In the genomic region with DNA sequence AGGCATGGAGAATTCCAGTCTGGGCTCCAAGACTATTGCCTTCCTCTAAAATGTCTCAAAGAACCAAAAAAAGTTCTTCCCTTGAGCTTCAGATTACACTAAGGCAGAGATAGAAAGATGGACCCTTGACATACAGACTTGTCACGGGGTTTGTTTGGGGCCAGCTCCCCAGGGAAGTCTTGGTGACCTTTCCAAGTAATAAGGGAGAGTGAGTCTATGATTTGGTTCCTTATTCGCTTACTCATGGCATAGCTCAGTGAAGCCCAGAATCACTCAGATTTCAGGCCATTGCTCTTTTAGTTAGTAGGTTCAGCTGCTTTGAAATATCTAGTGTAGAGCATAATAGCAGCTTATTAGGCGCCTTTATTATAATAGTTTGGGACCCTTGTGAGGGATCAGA, we compare ENCODE assay signal across 21 cellular contexts.
A peak's percentile ranks its signal among the peaks of the same experiment; 100 is the strongest.
DNase-seq lines count a peak whose midpoint lies in the region; ATAC-seq and TF ChIP-seq lines count a peak whose summit lies in the region.
"Had no signal": no experiment of that assay in that cellular context is flagged by ENCODE, and none has a peak within 500 bp of the region (broad histone marks: within the 10 kb centered on the region; RNA-seq: fewer than 3 reads in every experiment).

No MANE protein-coding gene starts in this region.

- peak overlapping the region in 5 of 8 donors; percentile 13 to 65 (median 43) for H3K27ac Mint-ChIP-seq in CD8-positive, alpha-beta memory T cell
- H3K27ac Mint-ChIP-seq in central memory CD8-positive, alpha-beta T cell (ENCODE audit: low read depth): peak overlapping the region; percentile 64
- H3K27ac Mint-ChIP-seq in memory B cell: peak overlapping the region; percentile 5
- peak overlapping the region; percentile 26 for H3K27ac Mint-ChIP-seq in stimulated activated effector memory CD8-positive, alpha-beta T cell treated with anti-CD3 and anti-CD28 coated beads, Interleukin-12 subunit alpha, Interleukin-12 subunit beta, amount 100 ng/mL, for 72 hours

- H3K36me3 ChIP-seq in CD8-positive, alpha-beta memory T cell (ENCODE audit: insufficient read depth, low read length): no peaks in the 10 kb centered on the region
- no peaks in the 10 kb centered on the region for H3K36me3 ChIP-seq in mucosa of descending colon (ENCODE audit: low read depth)
- H3K36me3 ChIP-seq in WERI-Rb-1: no peaks in the 10 kb centered on the region
- H3K36me3 ChIP-seq: BLaER1, Peyer's patch had no signal

- TF ChIP-seq CTCF in mucosa of descending colon (IDR thresholded peaks at IDR 0.05) (no peak), WERI-Rb-1 (IDR thresholded peaks at IDR 0.05; ENCODE audit: low read depth, low read length) (no peak)

- peak overlapping the region in 2 of 7 donors; percentile 30 to 49 for H3K4me3 Mint-ChIP-seq in CD8-positive, alpha-beta memory T cell
- H3K4me3 Mint-ChIP-seq in central memory CD8-positive, alpha-beta T cell: no peak overlapping the region
- H3K4me3 Mint-ChIP-seq in memory B cell: no peak overlapping the region
- H3K4me3 Mint-ChIP-seq in stimulated activated effector memory CD8-positive, alpha-beta T cell treated with anti-CD3 and anti-CD28 coated beads, Interleukin-12 subunit alpha, Interleukin-12 subunit beta, amount 100 ng/mL, for 72 hours: no peak overlapping the region

- no peak for DNase-seq in CD8-positive, alpha-beta memory T cell
- no peak for DNase-seq in central memory CD8-positive, alpha-beta T cell (ENCODE audit: low spot score in 2 of 2)
- DNase-seq in memory B cell (ENCODE audit: low spot score in 2 of 2) (no peak), mucosa of descending colon (no peak), WERI-Rb-1 (no peak), NCI-H748 (lab: John Stamatoyannopoulos, UW; ENCODE audit: unreplicated experiment) (no peak), NCI-H69 (lab: John Stamatoyannopoulos, UW) (no peak)
- no peak for DNase-seq in stimulated activated effector memory CD8-positive, alpha-beta T cell treated with anti-CD3 and anti-CD28 coated beads, Interleukin-12 subunit alpha, Interleukin-12 subunit beta, amount 100 ng/mL, for 72 hours (ENCODE audit: low spot score in 2 of 2)
- DNase-seq: CD4-positive, alpha-beta memory T cell; GM23248; MM.1S; NCI-H1092; NCI-H1436; NCI-H1930; NCI-H748 treated with DMSO at 0.1 percent for 48 hours; Peyer's patch had no signal

- no peaks in the 10 kb centered on the region for H3K9me3 ChIP-seq in CD8-positive, alpha-beta memory T cell (ENCODE audit: low read length)
- H3K9me3 ChIP-seq in mucosa of descending colon: peaks cover 4% of the 10 kb centered on the region
- no peaks in the 10 kb centered on the region for H3K9me3 ChIP-seq in WERI-Rb-1 (ENCODE audit: severe bottlenecking)
- H3K9me3 ChIP-seq: HAP-1, Peyer's patch had no signal

- no peak overlapping the region for H3K27ac ChIP-seq in CD8-positive, alpha-beta memory T cell (ENCODE audit: low read depth, low read length)
- H3K27ac ChIP-seq in WERI-Rb-1: no peak overlapping the region
- H3K27ac ChIP-seq: BLaER1, GM23248, HL-60, Peyer's patch had no signal

- H3K27me3 Mint-ChIP-seq in CD8-positive, alpha-beta memory T cell: no peaks in the 10 kb centered on the region
- H3K27me3 Mint-ChIP-seq in central memory CD8-positive, alpha-beta T cell: no peaks in the 10 kb centered on the region
- H3K27me3 Mint-ChIP-seq in memory B cell: no peaks in the 10 kb centered on the region
- H3K27me3 Mint-ChIP-seq: CD4-positive, alpha-beta memory T cell had no signal

- CTCF ChIA-PET in CD8-positive, alpha-beta memory T cell (lab: Charles Lee): interaction anchor here (0.8 kb wide), 2 partner anchors 12 to 170 kb away, joined by 3 read pairs; no protein-coding TSS in a partner anchor

- POLR2A ChIA-PET in CD8-positive, alpha-beta memory T cell (lab: Charles Lee): no interaction called here

- H3K4me1 ChIP-seq in CD8-positive, alpha-beta memory T cell (ENCODE audit: insufficient read depth, low read length): peaks cover 18% of the 10 kb centered on the region
- H3K4me1 ChIP-seq in mucosa of descending colon (ENCODE audit: low read depth): no peaks in the 10 kb centered on the region
- H3K4me1 ChIP-seq: BLaER1, Peyer's patch had no signal

- H3K4me3 ChIP-seq in CD8-positive, alpha-beta memory T cell (ENCODE audit: low read length): no peak overlapping the region
- no peak overlapping the region for H3K4me3 ChIP-seq in mucosa of descending colon
- no peak overlapping the region for H3K4me3 ChIP-seq in WERI-Rb-1 (ENCODE audit: low read depth, low read length)
- H3K4me3 ChIP-seq: BLaER1, GM23248, HAP-1, K562, Peyer's patch had no signal

- intact Hi-C loops in mucosa of descending colon (cut with DNase I, micrococcal nuclease): no loop called here

- no peaks in the 10 kb centered on the region for H3K27me3 ChIP-seq in CD8-positive, alpha-beta memory T cell (ENCODE audit: insufficient read depth, low read length, poor library complexity, severe bottlenecking)
- H3K27me3 ChIP-seq in WERI-Rb-1 (ENCODE audit: insufficient read depth, low read depth, severe bottlenecking): no peaks in the 10 kb centered on the region
- H3K27me3 ChIP-seq: BLaER1, Peyer's patch had no signal

- peaks cover 65 to 73% (median 70%) of the 10 kb centered on the region in 3 donors for H3K4me1 Mint-ChIP-seq in CD8-positive, alpha-beta memory T cell
- H3K4me1 Mint-ChIP-seq in central memory CD8-positive, alpha-beta T cell: peaks cover 62% of the 10 kb centered on the region
- peaks cover 44% of the 10 kb centered on the region for H3K4me1 Mint-ChIP-seq in memory B cell
- H3K4me1 Mint-ChIP-seq in stimulated activated effector memory CD8-positive, alpha-beta T cell treated with anti-CD3 and anti-CD28 coated beads, Interleukin-12 subunit alpha, Interleukin-12 subunit beta, amount 100 ng/mL, for 72 hours: peaks cover 45% of the 10 kb centered on the region

- peaks cover 0 to 19% (median 11%) of the 10 kb centered on the region in 5 donors for H3K9me3 Mint-ChIP-seq in CD8-positive, alpha-beta memory T cell
- no peaks in the 10 kb centered on the region for H3K9me3 Mint-ChIP-seq in central memory CD8-positive, alpha-beta T cell
- peaks cover 2% of the 10 kb centered on the region for H3K9me3 Mint-ChIP-seq in memory B cell
- H3K9me3 Mint-ChIP-seq in stimulated activated effector memory CD8-positive, alpha-beta T cell treated with anti-CD3 and anti-CD28 coated beads, Interleukin-12 subunit alpha, Interleukin-12 subunit beta, amount 100 ng/mL, for 72 hours: peaks cover 6% of the 10 kb centered on the region

- no peak for ATAC-seq in central memory CD8-positive, alpha-beta T cell (replicated peaks; ENCODE audit: extremely low read depth, poor library complexity, severe bottlenecking)
- ATAC-seq in memory B cell (ENCODE audit: low read depth) (no peak), mucosa of descending colon (no peak)
- no peak for ATAC-seq in stimulated activated effector memory CD8-positive, alpha-beta T cell treated with anti-CD3 and anti-CD28 coated beads, Interleukin-12 subunit alpha, Interleukin-12 subunit beta, amount 100 ng/mL, for 72 hours
- ATAC-seq: HepG2, K562 had no signal

- peaks cover 5 to 13% (median 8%) of the 10 kb centered on the region in 3 donors for H3K36me3 Mint-ChIP-seq in CD8-positive, alpha-beta memory T cell
- peaks cover 1% of the 10 kb centered on the region for H3K36me3 Mint-ChIP-seq in central memory CD8-positive, alpha-beta T cell (ENCODE audit: insufficient read depth)
- H3K36me3 Mint-ChIP-seq in memory B cell: peaks cover 20% of the 10 kb centered on the region
- no peaks in the 10 kb centered on the region for H3K36me3 Mint-ChIP-seq in stimulated activated effector memory CD8-positive, alpha-beta T cell treated with anti-CD3 and anti-CD28 coated beads, Interleukin-12 subunit alpha, Interleukin-12 subunit beta, amount 100 ng/mL, for 72 hours

Comparison
In these comparisons a context has a peak if more than half of its experiments do, and no peak if none do; other contexts are left out.
1. H3K27ac Mint-ChIP-seq: peak in every context shown above with its lines; median percentile 64 in central memory CD8-positive, alpha-beta T cell; 43 in CD8-positive, alpha-beta memory T cell; 26 in stimulated activated effector memory CD8-positive, alpha-beta T cell treated with anti-CD3 and anti-CD28 coated beads, Interleukin-12 subunit alpha, Interleukin-12 subunit beta, amount 100 ng/mL, for 72 hours; 5 in memory B cell.